Comparison of ENCODE assay signal across 1 cellular context in the genomic region with DNA sequence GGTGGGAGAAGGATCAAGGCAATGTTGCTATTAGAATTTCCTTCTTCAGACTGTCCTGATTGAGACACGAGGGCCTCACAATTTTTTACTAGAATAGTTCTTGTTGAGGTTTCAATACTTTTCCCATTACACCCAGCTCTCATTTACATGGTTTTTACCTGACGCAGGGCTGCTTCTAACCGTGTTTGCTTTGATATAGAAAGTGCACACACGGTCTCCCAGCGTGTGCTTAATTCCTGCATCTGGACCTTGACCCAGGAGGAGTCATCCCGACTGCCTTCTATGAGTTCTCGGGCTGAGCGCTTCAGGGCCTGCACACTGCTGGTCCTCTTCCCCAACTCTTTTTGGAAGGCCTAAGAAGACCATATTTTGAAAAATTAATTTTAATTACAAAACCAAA.
A peak's percentile ranks its signal among the peaks of the same experiment; 100 is the strongest.
TF ChIP-seq lines count a peak whose summit lies in the region.

No MANE protein-coding gene starts in this region.

TF ChIP-seq in HepG2, 621 proteins besides CTCF, POLR2A, EP300 and RAD21 (continued from another document and continues in another):
- no peak for TF ChIP-seq ZNF562 (CRISPR knock-in tag; IDR thresholded peaks at IDR 0.05; ENCODE audit: borderline replicate concordance)
- TF ChIP-seq SP140L (CRISPR knock-in tag; IDR thresholded peaks at IDR 0.05; ENCODE audit: borderline replicate concordance): no peak
- TF ChIP-seq, protein P1, sequence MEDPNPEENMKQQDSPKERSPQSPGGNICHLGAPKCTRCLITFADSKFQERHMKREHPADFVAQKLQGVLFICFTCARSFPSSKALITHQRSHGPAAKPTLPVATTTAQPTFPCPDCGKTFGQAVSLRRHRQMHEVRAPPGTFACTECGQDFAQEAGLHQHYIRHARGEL (CRISPR knock-in tag; IDR thresholded peaks at IDR 0.05): no peak
- no peak for TF ChIP-seq ADNP (CRISPR knock-in tag; IDR thresholded peaks at IDR 0.05)
- TF ChIP-seq NR2F6 (IDR thresholded peaks at IDR 0.05): no peak
- peak; percentile 43; the same call in 1 of the 2 replicates for TF ChIP-seq NR2F6 (CRISPR knock-in tag; IDR thresholded peaks at IDR 0.05)
- TF ChIP-seq ZNF264 (CRISPR knock-in tag; IDR thresholded peaks at IDR 0.05): peak; percentile 27; the same call in 1 of the 2 replicates
- peak; percentile 74 for TF ChIP-seq TEAD3 (CRISPR knock-in tag; optimal IDR thresholded peaks at IDR 0.05; ENCODE audit: borderline replicate concordance)
- TF ChIP-seq, protein P2, sequence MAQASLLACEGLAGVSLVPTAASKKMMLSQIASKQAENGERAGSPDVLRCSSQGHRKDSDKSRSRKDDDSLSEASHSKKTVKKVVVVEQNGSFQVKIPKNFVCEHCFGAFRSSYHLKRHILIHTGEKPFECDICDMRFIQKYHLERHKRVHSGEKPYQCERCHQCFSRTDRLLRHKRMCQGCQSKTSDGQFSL (CRISPR knock-in tag; IDR thresholded peaks at IDR 0.05): no peak
- 0 out of 2 replicates have a peak, but pooled peaks have one; percentile 32 for TF ChIP-seq ZNF557 (CRISPR knock-in tag; IDR thresholded peaks at IDR 0.05)
- peak; percentile 64; the same call in 1 of the 2 replicates for TF ChIP-seq ELF3 (CRISPR knock-in tag; IDR thresholded peaks at IDR 0.05)
- TF ChIP-seq PPARG (CRISPR knock-in tag; conservative IDR thresholded peaks at IDR 0.05): no peak
- no peak for TF ChIP-seq ZNF552 (CRISPR knock-in tag; IDR thresholded peaks at IDR 0.05; ENCODE audit: borderline replicate concordance)
- TF ChIP-seq ZNF572 (CRISPR knock-in tag; IDR thresholded peaks at IDR 0.05): no peak
- TF ChIP-seq, protein P3, sequence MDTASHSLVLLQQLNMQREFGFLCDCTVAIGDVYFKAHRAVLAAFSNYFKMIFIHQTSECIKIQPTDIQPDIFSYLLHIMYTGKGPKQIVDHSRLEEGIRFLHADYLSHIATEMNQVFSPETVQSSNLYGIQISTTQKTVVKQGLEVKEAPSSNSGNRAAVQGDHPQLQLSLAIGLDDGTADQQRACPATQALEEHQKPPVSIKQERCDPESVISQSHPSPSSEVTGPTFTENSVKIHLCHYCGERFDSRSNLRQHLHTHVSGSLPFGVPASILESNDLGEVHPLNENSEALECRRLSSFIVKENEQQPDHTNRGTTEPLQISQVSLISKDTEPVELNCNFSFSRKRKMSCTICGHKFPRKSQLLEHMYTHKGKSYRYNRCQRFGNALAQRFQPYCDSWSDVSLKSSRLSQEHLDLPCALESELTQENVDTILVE (CRISPR knock-in tag; IDR thresholded peaks at IDR 0.05): no peak
- TF ChIP-seq, protein P4, sequence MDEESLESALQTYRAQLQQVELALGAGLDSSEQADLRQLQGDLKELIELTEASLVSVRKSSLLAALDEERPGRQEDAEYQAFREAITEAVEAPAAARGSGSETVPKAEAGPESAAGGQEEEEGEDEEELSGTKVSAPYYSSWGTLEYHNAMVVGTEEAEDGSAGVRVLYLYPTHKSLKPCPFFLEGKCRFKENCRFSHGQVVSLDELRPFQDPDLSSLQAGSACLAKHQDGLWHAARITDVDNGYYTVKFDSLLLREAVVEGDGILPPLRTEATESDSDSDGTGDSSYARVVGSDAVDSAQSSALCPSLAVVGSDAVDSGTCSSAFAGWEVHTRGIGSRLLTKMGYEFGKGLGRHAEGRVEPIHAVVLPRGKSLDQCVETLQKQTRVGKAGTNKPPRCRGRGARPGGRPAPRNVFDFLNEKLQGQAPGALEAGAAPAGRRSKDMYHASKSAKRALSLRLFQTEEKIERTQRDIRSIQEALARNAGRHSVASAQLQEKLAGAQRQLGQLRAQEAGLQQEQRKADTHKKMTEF (CRISPR knock-in tag; IDR thresholded peaks at IDR 0.05): peak; percentile 51
- TF ChIP-seq, protein P5, sequence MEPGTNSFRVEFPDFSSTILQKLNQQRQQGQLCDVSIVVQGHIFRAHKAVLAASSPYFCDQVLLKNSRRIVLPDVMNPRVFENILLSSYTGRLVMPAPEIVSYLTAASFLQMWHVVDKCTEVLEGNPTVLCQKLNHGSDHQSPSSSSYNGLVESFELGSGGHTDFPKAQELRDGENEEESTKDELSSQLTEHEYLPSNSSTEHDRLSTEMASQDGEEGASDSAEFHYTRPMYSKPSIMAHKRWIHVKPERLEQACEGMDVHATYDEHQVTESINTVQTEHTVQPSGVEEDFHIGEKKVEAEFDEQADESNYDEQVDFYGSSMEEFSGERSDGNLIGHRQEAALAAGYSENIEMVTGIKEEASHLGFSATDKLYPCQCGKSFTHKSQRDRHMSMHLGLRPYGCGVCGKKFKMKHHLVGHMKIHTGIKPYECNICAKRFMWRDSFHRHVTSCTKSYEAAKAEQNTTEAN (CRISPR knock-in tag; conservative IDR thresholded peaks at IDR 0.05): no peak
- no peak for TF ChIP-seq ZNF460 (CRISPR knock-in tag; IDR thresholded peaks at IDR 0.05; ENCODE audit: borderline replicate concordance)
- peak; percentile 56; the same call in 1 of the 2 replicates for TF ChIP-seq IRF2 (CRISPR knock-in tag; IDR thresholded peaks at IDR 0.05)
- TF ChIP-seq, protein P6, sequence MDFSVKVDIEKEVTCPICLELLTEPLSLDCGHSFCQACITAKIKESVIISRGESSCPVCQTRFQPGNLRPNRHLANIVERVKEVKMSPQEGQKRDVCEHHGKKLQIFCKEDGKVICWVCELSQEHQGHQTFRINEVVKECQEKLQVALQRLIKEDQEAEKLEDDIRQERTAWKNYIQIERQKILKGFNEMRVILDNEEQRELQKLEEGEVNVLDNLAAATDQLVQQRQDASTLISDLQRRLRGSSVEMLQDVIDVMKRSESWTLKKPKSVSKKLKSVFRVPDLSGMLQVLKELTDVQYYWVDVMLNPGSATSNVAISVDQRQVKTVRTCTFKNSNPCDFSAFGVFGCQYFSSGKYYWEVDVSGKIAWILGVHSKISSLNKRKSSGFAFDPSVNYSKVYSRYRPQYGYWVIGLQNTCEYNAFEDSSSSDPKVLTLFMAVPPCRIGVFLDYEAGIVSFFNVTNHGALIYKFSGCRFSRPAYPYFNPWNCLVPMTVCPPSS (IDR thresholded peaks at IDR 0.05): no peak
- no peak for TF ChIP-seq ZIK1 (CRISPR knock-in tag; IDR thresholded peaks at IDR 0.05; ENCODE audit: borderline replicate concordance, low read depth)
- TF ChIP-seq HMGA1 (CRISPR knock-in tag; conservative IDR thresholded peaks at IDR 0.05): no peak
- no peak for TF ChIP-seq ZKSCAN5 (CRISPR knock-in tag; IDR thresholded peaks at IDR 0.05)
- TF ChIP-seq, protein P7, sequence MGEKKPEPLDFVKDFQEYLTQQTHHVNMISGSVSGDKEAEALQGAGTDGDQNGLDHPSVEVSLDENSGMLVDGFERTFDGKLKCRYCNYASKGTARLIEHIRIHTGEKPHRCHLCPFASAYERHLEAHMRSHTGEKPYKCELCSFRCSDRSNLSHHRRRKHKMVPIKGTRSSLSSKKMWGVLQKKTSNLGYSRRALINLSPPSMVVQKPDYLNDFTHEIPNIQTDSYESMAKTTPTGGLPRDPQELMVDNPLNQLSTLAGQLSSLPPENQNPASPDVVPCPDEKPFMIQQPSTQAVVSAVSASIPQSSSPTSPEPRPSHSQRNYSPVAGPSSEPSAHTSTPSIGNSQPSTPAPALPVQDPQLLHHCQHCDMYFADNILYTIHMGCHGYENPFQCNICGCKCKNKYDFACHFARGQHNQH (CRISPR knock-in tag; IDR thresholded peaks at IDR 0.05): no peak
- TF ChIP-seq ZNF136 (CRISPR knock-in tag; IDR thresholded peaks at IDR 0.05; ENCODE audit: low read depth): no peak
- TF ChIP-seq ZNF451 (CRISPR knock-in tag; IDR thresholded peaks at IDR 0.05): no peak
- no peak for TF ChIP-seq LCORL (IDR thresholded peaks at IDR 0.05)
- peak; percentile 32; the same call in 1 of the 2 replicates for TF ChIP-seq LCORL (CRISPR knock-in tag; IDR thresholded peaks at IDR 0.05)
- TF ChIP-seq, protein P8, sequence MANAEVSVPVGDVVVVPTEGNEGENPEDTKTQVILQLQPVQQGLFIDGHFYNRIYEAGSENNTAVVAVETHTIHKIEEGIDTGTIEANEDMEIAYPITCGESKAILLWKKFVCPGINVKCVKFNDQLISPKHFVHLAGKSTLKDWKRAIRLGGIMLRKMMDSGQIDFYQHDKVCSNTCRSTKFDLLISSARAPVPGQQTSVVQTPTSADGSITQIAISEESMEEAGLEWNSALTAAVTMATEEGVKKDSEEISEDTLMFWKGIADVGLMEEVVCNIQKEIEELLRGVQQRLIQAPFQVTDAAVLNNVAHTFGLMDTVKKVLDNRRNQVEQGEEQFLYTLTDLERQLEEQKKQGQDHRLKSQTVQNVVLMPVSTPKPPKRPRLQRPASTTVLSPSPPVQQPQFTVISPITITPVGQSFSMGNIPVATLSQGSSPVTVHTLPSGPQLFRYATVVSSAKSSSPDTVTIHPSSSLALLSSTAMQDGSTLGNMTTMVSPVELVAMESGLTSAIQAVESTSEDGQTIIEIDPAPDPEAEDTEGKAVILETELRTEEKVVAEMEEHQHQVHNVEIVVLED (CRISPR knock-in tag; IDR thresholded peaks at IDR 0.05; ENCODE audit: borderline replicate concordance): peak; percentile 32; the same call in 1 of the 2 replicates
- no peak for TF ChIP-seq TCF12 (IDR thresholded peaks at IDR 0.05)
- no peak for TF ChIP-seq TCF12 (CRISPR knock-in tag; IDR thresholded peaks at IDR 0.05)
- TF ChIP-seq ZFP1 (CRISPR knock-in tag; IDR thresholded peaks at IDR 0.05): 0 out of 2 replicates have a peak, but pooled peaks have one; percentile 30
- TF ChIP-seq RFX5 (IDR thresholded peaks at IDR 0.05; ENCODE audit: low read depth, low read length): no peak
- TF ChIP-seq, protein P9, sequence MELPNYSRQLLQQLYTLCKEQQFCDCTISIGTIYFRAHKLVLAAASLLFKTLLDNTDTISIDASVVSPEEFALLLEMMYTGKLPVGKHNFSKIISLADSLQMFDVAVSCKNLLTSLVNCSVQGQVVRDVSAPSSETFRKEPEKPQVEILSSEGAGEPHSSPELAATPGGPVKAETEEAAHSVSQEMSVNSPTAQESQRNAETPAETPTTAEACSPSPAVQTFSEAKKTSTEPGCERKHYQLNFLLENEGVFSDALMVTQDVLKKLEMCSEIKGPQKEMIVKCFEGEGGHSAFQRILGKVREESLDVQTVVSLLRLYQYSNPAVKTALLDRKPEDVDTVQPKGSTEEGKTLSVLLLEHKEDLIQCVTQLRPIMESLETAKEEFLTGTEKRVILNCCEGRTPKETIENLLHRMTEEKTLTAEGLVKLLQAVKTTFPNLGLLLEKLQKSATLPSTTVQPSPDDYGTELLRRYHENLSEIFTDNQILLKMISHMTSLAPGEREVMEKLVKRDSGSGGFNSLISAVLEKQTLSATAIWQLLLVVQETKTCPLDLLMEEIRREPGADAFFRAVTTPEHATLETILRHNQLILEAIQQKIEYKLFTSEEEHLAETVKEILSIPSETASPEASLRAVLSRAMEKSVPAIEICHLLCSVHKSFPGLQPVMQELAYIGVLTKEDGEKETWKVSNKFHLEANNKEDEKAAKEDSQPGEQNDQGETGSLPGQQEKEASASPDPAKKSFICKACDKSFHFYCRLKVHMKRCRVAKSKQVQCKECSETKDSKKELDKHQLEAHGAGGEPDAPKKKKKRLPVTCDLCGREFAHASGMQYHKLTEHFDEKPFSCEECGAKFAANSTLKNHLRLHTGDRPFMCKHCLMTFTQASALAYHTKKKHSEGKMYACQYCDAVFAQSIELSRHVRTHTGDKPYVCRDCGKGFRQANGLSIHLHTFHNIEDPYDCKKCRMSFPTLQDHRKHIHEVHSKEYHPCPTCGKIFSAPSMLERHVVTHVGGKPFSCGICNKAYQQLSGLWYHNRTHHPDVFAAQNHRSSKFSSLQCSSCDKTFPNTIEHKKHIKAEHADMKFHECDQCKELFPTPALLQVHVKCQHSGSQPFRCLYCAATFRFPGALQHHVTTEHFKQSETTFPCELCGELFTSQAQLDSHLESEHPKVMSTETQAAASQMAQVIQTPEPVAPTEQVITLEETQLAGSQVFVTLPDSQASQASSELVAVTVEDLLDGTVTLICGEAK (IDR thresholded peaks at IDR 0.05): no peak
- TF ChIP-seq, protein P9 (CRISPR knock-in tag; IDR thresholded peaks at IDR 0.05): no peak
- no peak for TF ChIP-seq PLRG1 (conservative IDR thresholded peaks at IDR 0.05)
- no peak for TF ChIP-seq MXD4 (CRISPR knock-in tag; IDR thresholded peaks at IDR 0.05)
- TF ChIP-seq CENPX (CRISPR knock-in tag; IDR thresholded peaks at IDR 0.05): no peak
- TF ChIP-seq AHR (CRISPR knock-in tag; IDR thresholded peaks at IDR 0.05): no peak
- TF ChIP-seq, protein P10, sequence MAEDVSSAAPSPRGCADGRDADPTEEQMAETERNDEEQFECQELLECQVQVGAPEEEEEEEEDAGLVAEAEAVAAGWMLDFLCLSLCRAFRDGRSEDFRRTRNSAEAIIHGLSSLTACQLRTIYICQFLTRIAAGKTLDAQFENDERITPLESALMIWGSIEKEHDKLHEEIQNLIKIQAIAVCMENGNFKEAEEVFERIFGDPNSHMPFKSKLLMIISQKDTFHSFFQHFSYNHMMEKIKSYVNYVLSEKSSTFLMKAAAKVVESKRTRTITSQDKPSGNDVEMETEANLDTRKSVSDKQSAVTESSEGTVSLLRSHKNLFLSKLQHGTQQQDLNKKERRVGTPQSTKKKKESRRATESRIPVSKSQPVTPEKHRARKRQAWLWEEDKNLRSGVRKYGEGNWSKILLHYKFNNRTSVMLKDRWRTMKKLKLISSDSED (CRISPR knock-in tag; IDR thresholded peaks at IDR 0.05): no peak
- no peak for TF ChIP-seq ZNF232 (CRISPR knock-in tag; IDR thresholded peaks at IDR 0.05; ENCODE audit: borderline replicate concordance)
- TF ChIP-seq SAP130 (CRISPR knock-in tag; IDR thresholded peaks at IDR 0.05; ENCODE audit: low read depth): peak; percentile 61
- TF ChIP-seq ERF (CRISPR knock-in tag; IDR thresholded peaks at IDR 0.05): peak; percentile 48; the same call in 1 of the 2 replicates
- no peak for TF ChIP-seq ZFP90 (CRISPR knock-in tag; IDR thresholded peaks at IDR 0.05; ENCODE audit: borderline replicate concordance)
